Comparison of ENCODE assay signal across 17 cellular contexts in the genomic region with DNA sequence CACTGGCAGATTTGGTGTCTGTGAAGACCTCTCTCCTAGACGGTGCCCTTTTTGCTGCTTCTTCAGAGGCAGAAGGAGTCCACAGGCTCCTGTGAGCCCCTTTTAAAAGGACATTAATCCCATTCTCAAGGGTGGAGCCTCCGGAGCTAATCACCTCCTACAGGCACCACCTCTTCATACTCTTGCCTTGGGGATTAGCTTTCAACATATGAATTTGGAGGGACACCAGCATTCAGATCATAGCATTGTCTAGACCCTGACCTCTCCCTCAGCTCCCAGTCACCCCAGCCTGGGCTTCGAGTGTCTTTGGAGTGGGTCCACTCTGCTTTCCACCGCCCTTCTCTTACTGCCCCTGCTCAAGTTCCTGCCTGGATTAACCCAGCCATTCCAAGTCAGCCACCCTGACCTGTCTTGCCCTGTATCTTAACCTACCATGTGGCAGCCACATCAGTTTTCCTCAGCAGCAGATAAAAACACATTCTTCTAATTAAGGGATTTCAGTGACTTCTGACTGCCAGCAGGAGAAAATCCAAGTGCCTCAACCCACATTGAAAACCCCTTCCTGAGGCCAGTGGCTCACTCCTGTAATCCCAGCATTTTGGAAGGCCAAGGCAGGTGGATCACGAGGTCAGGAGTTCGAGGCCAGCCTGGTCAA. TPM values are rescaled to one million over a fixed set of nuclear protein-coding genes. Genes with fewer than 3 reads are reported as not detected.
"Had no signal": no experiment of that assay in that cellular context is flagged by ENCODE, and none has a peak within 500 bp of the region (broad histone marks: within the 10 kb centered on the region; RNA-seq: fewer than 3 reads in every experiment).

No MANE protein-coding gene starts in this region.

- H3K27me3 ChIP-seq: body of pancreas, esophagus muscularis mucosa, ovary, thyroid gland had no signal

- H3K4me3 ChIP-seq: body of pancreas, esophagus muscularis mucosa, ovary, thyroid gland had no signal

- FAIRE-seq: colon, TTC549 had no signal

- ATAC-seq: activated CD4-positive, CD25-positive, alpha-beta regulatory T cell treated with anti-CD3 and anti-CD28 coated beads, Interleukin-2, amount 50 U/mL, for 24 hours; activated T-cell treated with anti-CD3 and anti-CD28 coated beads, Interleukin-2, amount 50 U/mL, for 4 hours; body of pancreas; left ventricle myocardium superior; stimulated activated memory B cell treated with anti-CD40 and anti-IgM and Interleukin-4, amounts not matched to agents 10 μg/mL and 1 μg/mL and 100 μg/mL, for 72 hours had no signal

- H3K36me3 ChIP-seq: ovary, thyroid gland had no signal

- DNase-seq: activated gamma-delta T cell; activated T-cell treated with anti-CD3 and anti-CD28 coated beads, Interleukin-2, amount 50 U/mL, for 4 hours; amniotic stem cell; body of pancreas; caudate nucleus; hippocampal formation; left ventricle myocardium superior; ovary; stimulated activated CD4-positive, alpha-beta T cell treated with anti-CD3 and anti-CD28 coated beads, Interleukin-12 subunit alpha, Interleukin-12 subunit beta, amount 100 ng/mL, for 4 hours; stimulated activated CD4-positive, alpha-beta T cell treated with anti-CD3 and anti-CD28 coated beads, Interleukin-2, amount 100 ng/mL, for 24 hours; thyroid gland had no signal

- H3K9me3 ChIP-seq: body of pancreas, esophagus muscularis mucosa, ovary, thyroid gland had no signal

- H3K27ac ChIP-seq: body of pancreas, esophagus muscularis mucosa, ovary, thyroid gland had no signal

RNA-seq across cellular contexts. Expression of a gene that starts 59.9 kb away (rescaled TPM):
- total RNA-seq: kidney epithelial cell, left ventricle myocardium superior had no signal
